In genomic region chr21:45853703-45854342, GRCh38 we compare ENCODE assay signal across 25 cellular contexts.
DNase-seq lines count a peak whose midpoint lies in the region; ATAC-seq and TF ChIP-seq lines count a peak whose summit lies in the region.
"Had no signal": no experiment of that assay in that cellular context is flagged by ENCODE, and none has a peak within 500 bp of the region (broad histone marks: within the 10 kb centered on the region; RNA-seq: fewer than 3 reads in every experiment).

No MANE protein-coding gene starts in this region.

- no peak for ATAC-seq in HG02623 (IDR thresholded peaks at IDR 0.05; ENCODE audit: unreplicated experiment)
- ATAC-seq: Panc1; stimulated activated naive B cell treated with anti-CD40 and anti-IgM and Interleukin-4, amounts not matched to agents 10 μg/mL and 1 μg/mL and 100 μg/mL, for 72 hours had no signal

- no peak overlapping the region for H3K4me2 ChIP-seq in osteoblast (ENCODE audit: insufficient read depth, low read length)
- H3K4me2 ChIP-seq: GM23338 had no signal

- no peaks in the 10 kb centered on the region for H4K20me1 ChIP-seq in osteoblast (ENCODE audit: insufficient read depth, low read length)

- intact Hi-C loops in posterior vena cava (cut with DNase I): no loop called here

- no peak overlapping the region for H3K4me3 ChIP-seq in osteoblast (ENCODE audit: insufficient read depth, low read length)
- H3K4me3 ChIP-seq: breast epithelium, colonic mucosa, GM23338, SJCRH30, thyroid gland had no signal

- peak; percentile 62 for DNase-seq in DMS153 treated with DMSO at 0.1 percent for 48 hours (lab: John Stamatoyannopoulos, UW; ENCODE audit: unreplicated experiment)
- peak; percentile 21 to 43 for DNase-seq in NCI-H526 (lab: John Stamatoyannopoulos, UW)
- peak; percentile 29 for DNase-seq in ecto neural progenitor cell (ENCODE audit: low spot score)
- peak; percentile 38 for DNase-seq in posterior vena cava (ENCODE audit: low spot score)
- no peak for DNase-seq in NCI-H1436 (lab: John Stamatoyannopoulos, UW)
- DNase-seq in osteoblast (ENCODE audit: insufficient read length, low spot score, missing footprints): no peak
- DNase-seq in stimulated activated CD4-positive, alpha-beta T cell treated with anti-CD3 and anti-CD28 coated beads, Interleukin-15, amount 100 ng/mL, for 24 hours: no peak
- DNase-seq: activated naive CD4-positive, alpha-beta T cell treated with Interleukin-2 at 50 U/mL for 16 hours; activated T-cell treated with anti-CD3 and anti-CD28 coated beads, Interleukin-2, amount 50 U/mL, for 48 hours; amniotic stem cell; C1 segment of cervical spinal cord; colonic mucosa; kidney glomerular epithelial cell; MV-4-11; NCI-H1694 treated with DMSO at 0.1 percent for 48 hours; SJCRH30; stimulated activated CD4-positive, alpha-beta T cell treated with anti-CD3 and anti-CD28 coated beads, Interleukin-4, amount 100 ng/mL, for 24 hours; stimulated activated naive B cell treated with anti-CD40 and anti-IgM and Interleukin-4, amounts not matched to agents 10 μg/mL and 1 μg/mL and 100 μg/mL, for 72 hours; T-helper 1 cell; thyroid gland had no signal

- no peaks in the 10 kb centered on the region for H3K79me2 ChIP-seq in osteoblast (ENCODE audit: insufficient read depth, low read length)

- H3K4me1 ChIP-seq in osteoblast (ENCODE audit: insufficient read depth, low read length): no peaks in the 10 kb centered on the region
- H3K4me1 ChIP-seq: breast epithelium, colonic mucosa, thyroid gland had no signal

- TF ChIP-seq CTCF in osteoblast (IDR thresholded peaks at IDR 0.05; ENCODE audit: extremely low read depth, low read depth, low read length): no peak

- no peak overlapping the region for H2AFZ ChIP-seq in osteoblast (ENCODE audit: low read length)
- H2AFZ ChIP-seq: GM23338 had no signal

- H3K9me3 ChIP-seq in osteoblast (ENCODE audit: low read depth, low read length): no peaks in the 10 kb centered on the region
- H3K9me3 ChIP-seq: breast epithelium, colonic mucosa, neutrophil, SJCRH30, thyroid gland had no signal

- no peaks in the 10 kb centered on the region for H3K36me3 ChIP-seq in osteoblast (ENCODE audit: insufficient read depth, low read length)
- H3K36me3 ChIP-seq: breast epithelium, colonic mucosa, SJCRH30, thyroid gland had no signal

- peaks cover 18% of the 10 kb centered on the region for H3K27me3 ChIP-seq in osteoblast (ENCODE audit: insufficient read depth, low read length)
- H3K27me3 ChIP-seq: colonic mucosa, neutrophil, thyroid gland had no signal

- H3K27ac ChIP-seq in osteoblast (ENCODE audit: low read depth, low read length): no peak overlapping the region
- H3K27ac ChIP-seq: breast epithelium, colonic mucosa, neutrophil, SJCRH30, thyroid gland had no signal

Comparison
In these comparisons a context has a peak if more than half of its experiments do, and no peak if none do; other contexts are left out.
1. DNase-seq: peak in DMS153 treated with DMSO at 0.1 percent for 48 hours (single experiment), NCI-H526 (2 of 2), ecto neural progenitor cell (single experiment) and posterior vena cava (single experiment); none in NCI-H1436 (single experiment), osteoblast (single experiment) and stimulated activated CD4-positive, alpha-beta T cell treated with anti-CD3 and anti-CD28 coated beads, Interleukin-15, amount 100 ng/mL, for 24 hours (single experiment).